ENCODE assay signal across 21 cellular contexts in genomic region chr13:52048516-52048915, GRCh38.
"Had no signal": no experiment of that assay in that cellular context is flagged by ENCODE, and none has a peak within 500 bp of the region (broad histone marks: within the 10 kb centered on the region; RNA-seq: fewer than 3 reads in every experiment).

No MANE protein-coding gene starts in this region.

- H2AFZ ChIP-seq: parathyroid adenoma had no signal

- ATAC-seq: activated T-cell treated with anti-CD3 and anti-CD28 coated beads, Interleukin-2, amount 50 U/mL, for 72 hours; gastrocnemius medialis; heart right ventricle; naive thymus-derived CD4-positive, alpha-beta T cell; upper lobe of right lung had no signal

- H3K36me3 ChIP-seq: gastrocnemius medialis, heart right ventricle, sigmoid colon, upper lobe of right lung had no signal

- H3K9me3 ChIP-seq: gastrocnemius medialis, heart right ventricle, sigmoid colon, testis, upper lobe of right lung had no signal

- H3K27ac ChIP-seq: dorsolateral prefrontal cortex, gastrocnemius medialis, heart right ventricle, parathyroid adenoma, sigmoid colon, stomach, testis, upper lobe of right lung had no signal

- H3K4me1 ChIP-seq: gastrocnemius medialis, heart right ventricle, parathyroid adenoma, sigmoid colon, stomach, testis, upper lobe of right lung had no signal

- DNase-seq: activated CD4-positive, alpha-beta T cell treated with anti-CD3 and anti-CD28 coated beads, Interleukin-2, amount 10 ng/mL, durations not matched to agents 24 days and 14 days; activated CD4-positive, CD25-positive, alpha-beta regulatory T cell; activated CD8-positive, alpha-beta memory T cell treated with anti-CD3 and anti-CD28 coated beads, Interleukin-2, amount 50 U/mL, for 48 hours; activated gamma-delta T cell; activated T-cell treated with anti-CD3 and anti-CD28 coated beads, Interleukin-2, amount 50 U/mL, for 72 hours; anterior cingulate cortex; dorsolateral prefrontal cortex; endodermal cell; erythroblast; gastrocnemius medialis; heart right ventricle; naive thymus-derived CD4-positive, alpha-beta T cell; sigmoid colon; stimulated activated CD4-positive, alpha-beta T cell treated with anti-CD3 and anti-CD28 coated beads, Interleukin-1b, Interleukin-23, amount 100 ng/mL, for 48 hours; stomach; testis; upper lobe of right lung had no signal

- H3K9ac ChIP-seq: parathyroid adenoma had no signal

- FAIRE-seq: bronchial epithelial cell, islet of Langerhans had no signal

- H3K27me3 ChIP-seq: dorsolateral prefrontal cortex, gastrocnemius medialis, heart right ventricle, sigmoid colon, stomach, testis, upper lobe of right lung had no signal

- H3K79me2 ChIP-seq: parathyroid adenoma had no signal

- H3K4me3 ChIP-seq: dorsolateral prefrontal cortex, gastrocnemius medialis, heart right ventricle, lung, sigmoid colon, stomach, testis, upper lobe of right lung had no signal
